1 cellular context compared by ENCODE assay signal in the genomic region with DNA sequence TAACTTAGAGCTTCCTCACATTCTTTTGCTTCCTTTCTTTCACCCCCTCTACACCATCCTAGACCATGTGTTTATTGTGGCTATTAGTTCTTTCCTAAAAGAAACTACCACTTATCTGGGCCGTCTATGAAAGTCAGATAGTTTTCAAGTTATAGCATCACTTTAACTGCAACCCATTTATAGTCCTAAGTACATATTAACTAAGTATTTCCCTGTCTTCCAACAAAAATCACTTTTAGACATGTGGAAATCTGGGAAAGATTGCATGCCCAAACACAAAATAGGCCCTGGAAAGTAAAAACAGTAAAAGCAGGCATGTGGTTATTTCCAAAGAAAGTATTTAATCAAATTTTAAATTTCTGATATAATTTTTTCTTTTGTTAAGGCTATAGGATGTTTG.
TF ChIP-seq lines count a peak whose summit lies in the region.

No MANE protein-coding gene starts in this region.

TF ChIP-seq in WTC11, 78 proteins besides CTCF, POLR2A, EP300 and RAD21 (continued from another document):
- no peak for TF ChIP-seq ATF6 (CRISPR knock-in tag; IDR thresholded peaks at IDR 0.05)
- TF ChIP-seq, protein P1, sequence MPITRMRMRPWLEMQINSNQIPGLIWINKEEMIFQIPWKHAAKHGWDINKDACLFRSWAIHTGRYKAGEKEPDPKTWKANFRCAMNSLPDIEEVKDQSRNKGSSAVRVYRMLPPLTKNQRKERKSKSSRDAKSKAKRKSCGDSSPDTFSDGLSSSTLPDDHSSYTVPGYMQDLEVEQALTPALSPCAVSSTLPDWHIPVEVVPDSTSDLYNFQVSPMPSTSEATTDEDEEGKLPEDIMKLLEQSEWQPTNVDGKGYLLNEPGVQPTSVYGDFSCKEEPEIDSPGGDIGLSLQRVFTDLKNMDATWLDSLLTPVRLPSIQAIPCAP (CRISPR knock-in tag; IDR thresholded peaks at IDR 0.05) = no peak
- no peak for TF ChIP-seq PRRX2 (CRISPR knock-in tag; IDR thresholded peaks at IDR 0.05)
- no peak for TF ChIP-seq SP1 (CRISPR knock-in tag; conservative IDR thresholded peaks at IDR 0.05)
- TF ChIP-seq RORB (CRISPR knock-in tag; IDR thresholded peaks at IDR 0.05) = no peak
- TF ChIP-seq, protein P2, sequence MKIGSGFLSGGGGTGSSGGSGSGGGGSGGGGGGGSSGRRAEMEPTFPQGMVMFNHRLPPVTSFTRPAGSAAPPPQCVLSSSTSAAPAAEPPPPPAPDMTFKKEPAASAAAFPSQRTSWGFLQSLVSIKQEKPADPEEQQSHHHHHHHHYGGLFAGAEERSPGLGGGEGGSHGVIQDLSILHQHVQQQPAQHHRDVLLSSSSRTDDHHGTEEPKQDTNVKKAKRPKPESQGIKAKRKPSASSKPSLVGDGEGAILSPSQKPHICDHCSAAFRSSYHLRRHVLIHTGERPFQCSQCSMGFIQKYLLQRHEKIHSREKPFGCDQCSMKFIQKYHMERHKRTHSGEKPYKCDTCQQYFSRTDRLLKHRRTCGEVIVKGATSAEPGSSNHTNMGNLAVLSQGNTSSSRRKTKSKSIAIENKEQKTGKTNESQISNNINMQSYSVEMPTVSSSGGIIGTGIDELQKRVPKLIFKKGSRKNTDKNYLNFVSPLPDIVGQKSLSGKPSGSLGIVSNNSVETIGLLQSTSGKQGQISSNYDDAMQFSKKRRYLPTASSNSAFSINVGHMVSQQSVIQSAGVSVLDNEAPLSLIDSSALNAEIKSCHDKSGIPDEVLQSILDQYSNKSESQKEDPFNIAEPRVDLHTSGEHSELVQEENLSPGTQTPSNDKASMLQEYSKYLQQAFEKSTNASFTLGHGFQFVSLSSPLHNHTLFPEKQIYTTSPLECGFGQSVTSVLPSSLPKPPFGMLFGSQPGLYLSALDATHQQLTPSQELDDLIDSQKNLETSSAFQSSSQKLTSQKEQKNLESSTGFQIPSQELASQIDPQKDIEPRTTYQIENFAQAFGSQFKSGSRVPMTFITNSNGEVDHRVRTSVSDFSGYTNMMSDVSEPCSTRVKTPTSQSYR (CRISPR knock-in tag; IDR thresholded peaks at IDR 0.05) = no peak
- TF ChIP-seq CREB1 (CRISPR knock-in tag; IDR thresholded peaks at IDR 0.05) = no peak
- TF ChIP-seq FOXP1 (CRISPR knock-in tag; IDR thresholded peaks at IDR 0.05; ENCODE audit: borderline replicate concordance) = no peak
